27 cellular contexts compared by ENCODE assay signal in genomic region chr5:136712628-136713027, GRCh38.
"Had no signal": no experiment of that assay in that cellular context is flagged by ENCODE, and none has a peak within 500 bp of the region (broad histone marks: within the 10 kb centered on the region; RNA-seq: fewer than 3 reads in every experiment).

No MANE protein-coding gene starts in this region.

- H3K27ac Mint-ChIP-seq: stimulated activated effector memory CD8-positive, alpha-beta T cell treated with anti-CD3 and anti-CD28 coated beads, Interleukin-12 subunit alpha, Interleukin-12 subunit beta, amount 100 ng/mL, for 72 hours; stimulated activated memory B cell treated with anti-CD40 and anti-IgM and Interleukin-4, amounts not matched to agents 10 μg/mL and 1 μg/mL and 100 μg/mL, for 72 hours; stimulated activated naive CD8-positive, alpha-beta T cell treated with anti-CD3 and anti-CD28 coated beads, Interleukin-15, amount 100 ng/mL, for 72 hours; stimulated activated naive CD8-positive, alpha-beta T cell treated with anti-CD3 and anti-CD28 coated beads, Interleukin-15, Interleukin-2, amounts not matched to agents 100 ng/mL and 50 ng/mL, for 24 hours; type B pancreatic cell had no signal

- H3K4me3 Mint-ChIP-seq: stimulated activated effector memory CD8-positive, alpha-beta T cell treated with anti-CD3 and anti-CD28 coated beads, Interleukin-12 subunit alpha, Interleukin-12 subunit beta, amount 100 ng/mL, for 72 hours; stimulated activated memory B cell treated with anti-CD40 and anti-IgM and Interleukin-4, amounts not matched to agents 10 μg/mL and 1 μg/mL and 100 μg/mL, for 72 hours; stimulated activated naive B cell treated with anti-CD40 and anti-IgM and Interleukin-4, amounts not matched to agents 10 μg/mL and 1 μg/mL and 100 μg/mL, for 72 hours; stimulated activated naive CD8-positive, alpha-beta T cell treated with anti-CD3 and anti-CD28 coated beads, Interleukin-15, amount 100 ng/mL, for 72 hours; stimulated activated naive CD8-positive, alpha-beta T cell treated with anti-CD3 and anti-CD28 coated beads, Interleukin-15, Interleukin-2, amounts not matched to agents 100 ng/mL and 50 ng/mL, for 24 hours; type B pancreatic cell had no signal

- H3K4me1 ChIP-seq: stomach, suprapubic skin, testis, thyroid gland, tibial artery, tibial nerve, transverse colon, upper lobe of left lung, upper lobe of right lung, uterus, vagina had no signal

- H3K27ac ChIP-seq: stomach, suprapubic skin, testis, thoracic aorta, thyroid gland, tibial artery, tibial nerve, transverse colon, upper lobe of left lung, upper lobe of right lung, uterus, vagina had no signal

- H3K36me3 ChIP-seq: stomach, suprapubic skin, thoracic aorta, thyroid gland, tibial artery, tibial nerve, transverse colon, upper lobe of left lung, upper lobe of right lung, uterus, vagina had no signal

- H3K9me3 ChIP-seq: stomach, suprapubic skin, testis, thoracic aorta, thyroid gland, tibial artery, tibial nerve, transverse colon, upper lobe of left lung, upper lobe of right lung, uterus, vagina had no signal

- H3K4me3 ChIP-seq: stomach, suprapubic skin, testis, thoracic aorta, thyroid gland, tibial artery, tibial nerve, transverse colon, upper lobe of left lung, upper lobe of right lung, uterus, vagina had no signal

- H3K9me3 Mint-ChIP-seq: type B pancreatic cell had no signal

- H3K27me3 ChIP-seq: stomach, suprapubic skin, testis, thyroid gland, tibial artery, tibial nerve, transverse colon, upper lobe of left lung, upper lobe of right lung, uterus, vagina had no signal

- H3K4me1 Mint-ChIP-seq: stimulated activated effector memory CD8-positive, alpha-beta T cell treated with anti-CD3 and anti-CD28 coated beads, Interleukin-12 subunit alpha, Interleukin-12 subunit beta, amount 100 ng/mL, for 72 hours; stimulated activated memory B cell treated with anti-CD40 and anti-IgM and Interleukin-4, amounts not matched to agents 10 μg/mL and 1 μg/mL and 100 μg/mL, for 72 hours; stimulated activated naive B cell treated with anti-CD40 and anti-IgM and Interleukin-4, amounts not matched to agents 10 μg/mL and 1 μg/mL and 100 μg/mL, for 72 hours; stimulated activated naive CD8-positive, alpha-beta T cell treated with anti-CD3 and anti-CD28 coated beads, Interleukin-15, amount 100 ng/mL, for 72 hours had no signal

- ATAC-seq: stimulated activated effector memory CD8-positive, alpha-beta T cell treated with anti-CD3 and anti-CD28 coated beads, Interleukin-12 subunit alpha, Interleukin-12 subunit beta, amount 100 ng/mL, for 72 hours; stimulated activated memory B cell treated with anti-CD40 and anti-IgM and Interleukin-4, amounts not matched to agents 10 μg/mL and 1 μg/mL and 100 μg/mL, for 72 hours; stimulated activated naive B cell treated with anti-CD40 and anti-IgM and Interleukin-4, amounts not matched to agents 10 μg/mL and 1 μg/mL and 100 μg/mL, for 72 hours; stimulated activated naive CD8-positive, alpha-beta T cell treated with anti-CD3 and anti-CD28 coated beads, Interleukin-15, amount 100 ng/mL, for 72 hours; stimulated activated naive CD8-positive, alpha-beta T cell treated with anti-CD3 and anti-CD28 coated beads, Interleukin-15, Interleukin-2, amounts not matched to agents 100 U/mL and 50 U/mL, for 24 hours; upper lobe of right lung had no signal

- H3K27me3 Mint-ChIP-seq: stimulated activated memory B cell treated with anti-CD40 and anti-IgM and Interleukin-4, amounts not matched to agents 10 μg/mL and 1 μg/mL and 100 μg/mL, for 72 hours; stimulated activated naive B cell treated with anti-CD40 and anti-IgM and Interleukin-4, amounts not matched to agents 10 μg/mL and 1 μg/mL and 100 μg/mL, for 72 hours; stimulated activated naive CD8-positive, alpha-beta T cell treated with anti-CD3 and anti-CD28 coated beads, Interleukin-15, amount 100 ng/mL, for 72 hours; stimulated activated naive CD8-positive, alpha-beta T cell treated with anti-CD3 and anti-CD28 coated beads, Interleukin-15, Interleukin-2, amounts not matched to agents 100 ng/mL and 50 ng/mL, for 24 hours; type B pancreatic cell had no signal

- DNase-seq: stimulated activated CD4-positive, alpha-beta T cell treated with anti-CD3 and anti-CD28 coated beads, Interleukin-2, amount 100 ng/mL, for 48 hours; stimulated activated CD4-positive, alpha-beta T cell treated with anti-CD3 and anti-CD28 coated beads, Interleukin-4, amount 100 ng/mL, for 1 hour; stimulated activated CD4-positive, alpha-beta T cell treated with anti-CD3 and anti-CD28 coated beads, Interleukin-4, amount 100 ng/mL, for 24 hours; stimulated activated CD4-positive, alpha-beta T cell treated with anti-CD3 and anti-CD28 coated beads, Interleukin-4, amount 100 ng/mL, for 4 hours; stimulated activated CD8-positive, alpha-beta memory T cell treated with anti-CD3 and anti-CD28 coated beads, Interleukin-4, amount 100 ng/mL, for 48 hours; stimulated activated naive B cell treated with anti-CD40 and anti-IgM and Interleukin-4, amounts not matched to agents 10 μg/mL and 1 μg/mL and 100 μg/mL, for 72 hours; stimulated activated naive CD4-positive, alpha-beta T cell; stimulated activated naive CD4-positive, alpha-beta T cell treated with Interleukin-2 at 50 U/mL for 16 hours; stimulated activated naive CD8-positive, alpha-beta T cell treated with anti-CD3 and anti-CD28 coated beads, Interleukin-15, amount 100 ng/mL, for 72 hours; stimulated activated naive CD8-positive, alpha-beta T cell treated with anti-CD3 and anti-CD28 coated beads, Interleukin-15, Interleukin-2, amounts not matched to agents 100 U/mL and 50 U/mL, for 24 hours; stomach; substantia nigra; testis; thyroid gland; tibial artery; transverse colon; upper lobe of left lung; upper lobe of right lung; uterus had no signal

- H3K36me3 Mint-ChIP-seq: stimulated activated effector memory CD8-positive, alpha-beta T cell treated with anti-CD3 and anti-CD28 coated beads, Interleukin-12 subunit alpha, Interleukin-12 subunit beta, amount 100 ng/mL, for 72 hours; stimulated activated memory B cell treated with anti-CD40 and anti-IgM and Interleukin-4, amounts not matched to agents 10 μg/mL and 1 μg/mL and 100 μg/mL, for 72 hours; stimulated activated naive B cell treated with anti-CD40 and anti-IgM and Interleukin-4, amounts not matched to agents 10 μg/mL and 1 μg/mL and 100 μg/mL, for 72 hours; type B pancreatic cell had no signal
